Comparison of ENCODE assay signal across 10 cellular contexts in the genomic region with DNA sequence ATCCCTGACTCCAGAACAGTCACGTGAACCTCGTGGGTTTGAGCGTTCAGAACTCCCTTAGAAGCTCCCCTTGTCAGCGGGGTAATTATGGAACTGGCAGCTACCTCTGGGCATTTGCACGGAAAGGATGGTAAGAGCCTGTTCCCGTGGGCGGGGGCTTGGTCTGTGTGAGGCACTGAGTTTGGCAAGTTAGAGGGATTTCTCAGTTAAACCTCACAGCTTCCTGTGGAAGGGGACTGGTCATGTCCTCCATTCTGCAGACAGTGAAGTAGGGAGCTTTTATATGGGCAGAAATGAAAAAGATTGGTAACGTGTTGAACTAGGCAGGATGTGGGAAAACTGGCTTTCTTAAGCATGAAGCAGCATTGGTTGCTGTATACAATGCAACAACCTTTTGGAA. TPM values are rescaled to one million over a fixed set of nuclear protein-coding genes. Genes with fewer than 3 reads are reported as not detected.
DNase-seq lines count a peak whose midpoint lies in the region; ATAC-seq, FAIRE-seq and TF ChIP-seq lines count a peak whose summit lies in the region.
"Had no signal": no experiment of that assay in that cellular context is flagged by ENCODE, and none has a peak within 500 bp of the region (broad histone marks: within the 10 kb centered on the region; RNA-seq: fewer than 3 reads in every experiment).

No MANE protein-coding gene starts in this region.

- H3K27ac Mint-ChIP-seq in activated CD4-positive, alpha-beta T cell treated with anti-CD3 and anti-CD28 coated beads for 36 hours: peak overlapping the region; percentile 34
- peak overlapping the region; percentile 64 for H3K27ac Mint-ChIP-seq in stimulated activated effector memory CD8-positive, alpha-beta T cell treated with anti-CD3 and anti-CD28 coated beads, Interleukin-12 subunit alpha, Interleukin-12 subunit beta, amount 100 ng/mL, for 72 hours

- CTCF ChIA-PET in activated CD4-positive, alpha-beta T cell treated with anti-CD3 and anti-CD28 coated beads for 36 hours (lab: Charles Lee): interaction anchor here (1.4 to 1.5 kb wide), 2 partner anchors 9 to 33 kb away, joined by 4 to 10 read pairs; no protein-coding TSS in a partner anchor

- POLR2A ChIA-PET in activated CD4-positive, alpha-beta T cell treated with anti-CD3 and anti-CD28 coated beads for 36 hours (lab: Charles Lee): interaction anchor here (0.6 kb wide), 1 partner anchor 277 kb away, joined by 3 read pairs; no protein-coding TSS in a partner anchor

- H3K9me3 ChIP-seq in MG63: no peaks in the 10 kb centered on the region
- H3K9me3 ChIP-seq in smooth muscle cell (replicated peaks; ENCODE audit: low read depth): no peaks in the 10 kb centered on the region
- H3K9me3 ChIP-seq: A549 had no signal

- ATAC-seq in activated CD4-positive, alpha-beta T cell treated with anti-CD3 and anti-CD28 coated beads for 36 hours: peak; percentile 89
- ATAC-seq in stimulated activated effector memory CD8-positive, alpha-beta T cell treated with anti-CD3 and anti-CD28 coated beads, Interleukin-12 subunit alpha, Interleukin-12 subunit beta, amount 100 ng/mL, for 72 hours: peak; percentile 91
- ATAC-seq: A549 had no signal

- H2AFZ ChIP-seq in smooth muscle cell (ENCODE audit: low read depth): no peak overlapping the region

- no peak overlapping the region for H3K4me2 ChIP-seq in smooth muscle cell
- H3K4me2 ChIP-seq: A549 had no signal

- H3K4me3 Mint-ChIP-seq in activated CD4-positive, alpha-beta T cell treated with anti-CD3 and anti-CD28 coated beads for 36 hours: peak overlapping the region; percentile 24
- peak overlapping the region; percentile 38 for H3K4me3 Mint-ChIP-seq in stimulated activated effector memory CD8-positive, alpha-beta T cell treated with anti-CD3 and anti-CD28 coated beads, Interleukin-12 subunit alpha, Interleukin-12 subunit beta, amount 100 ng/mL, for 72 hours

- H3K27me3 Mint-ChIP-seq in activated CD4-positive, alpha-beta T cell treated with anti-CD3 and anti-CD28 coated beads for 36 hours: peaks cover 3% of the 10 kb centered on the region

- no peaks in the 10 kb centered on the region for H3K79me2 ChIP-seq in smooth muscle cell (ENCODE audit: low read depth)

- H3K27me3 ChIP-seq in MG63 (no peaks in the 10 kb centered on the region), smooth muscle cell (ENCODE audit: low read depth) (no peaks in the 10 kb centered on the region)

- H3K36me3 ChIP-seq in MG63: no peaks in the 10 kb centered on the region
- no peaks in the 10 kb centered on the region for H3K36me3 ChIP-seq in smooth muscle cell (ENCODE audit: low read depth)

- no peaks in the 10 kb centered on the region for H3K9me3 Mint-ChIP-seq in activated CD4-positive, alpha-beta T cell treated with anti-CD3 and anti-CD28 coated beads for 36 hours (ENCODE audit: low read depth)
- H3K9me3 Mint-ChIP-seq in stimulated activated effector memory CD8-positive, alpha-beta T cell treated with anti-CD3 and anti-CD28 coated beads, Interleukin-12 subunit alpha, Interleukin-12 subunit beta, amount 100 ng/mL, for 72 hours: no peaks in the 10 kb centered on the region

- WGBS in smooth muscle cell (ENCODE audit: low lambda C conversion rate): 65% methylated on average over 8 of the region's 8 CpGs

- no peak for TF ChIP-seq CTCF in smooth muscle cell (IDR thresholded peaks at IDR 0.05; ENCODE audit: borderline replicate concordance, insufficient read depth, poor library complexity, severe bottlenecking)

- peaks cover 22% of the 10 kb centered on the region for H3K4me1 ChIP-seq in smooth muscle cell (ENCODE audit: low read depth)
- H3K4me1 ChIP-seq: A549 had no signal

- intact Hi-C loops in activated CD4-positive, alpha-beta T cell treated with anti-CD3 and anti-CD28 coated beads for 36 hours (cut with DNase I, micrococcal nuclease): no loop called here

- no peak overlapping the region for H3K9ac ChIP-seq in smooth muscle cell (ENCODE audit: low read depth)

- H3K36me3 Mint-ChIP-seq in activated CD4-positive, alpha-beta T cell treated with anti-CD3 and anti-CD28 coated beads for 36 hours (ENCODE audit: low read depth): no peaks in the 10 kb centered on the region
- no peaks in the 10 kb centered on the region for H3K36me3 Mint-ChIP-seq in stimulated activated effector memory CD8-positive, alpha-beta T cell treated with anti-CD3 and anti-CD28 coated beads, Interleukin-12 subunit alpha, Interleukin-12 subunit beta, amount 100 ng/mL, for 72 hours

- FAIRE-seq in GM12892 (lab: Jason Lieb, UNC): no peak
- FAIRE-seq: A549 had no signal

- TF ChIP-seq POLR2A in GM12892 (IDR thresholded peaks at IDR 0.05; ENCODE audit: low read depth, low read length): no peak

- H3F3A ChIP-seq in smooth muscle cell (ENCODE audit: low read depth): no peaks in the 10 kb centered on the region

- H3K4me1 Mint-ChIP-seq in activated CD4-positive, alpha-beta T cell treated with anti-CD3 and anti-CD28 coated beads for 36 hours: peaks cover 27% of the 10 kb centered on the region
- H3K4me1 Mint-ChIP-seq in stimulated activated effector memory CD8-positive, alpha-beta T cell treated with anti-CD3 and anti-CD28 coated beads, Interleukin-12 subunit alpha, Interleukin-12 subunit beta, amount 100 ng/mL, for 72 hours: peaks cover 26% of the 10 kb centered on the region

- H4K20me1 ChIP-seq in smooth muscle cell (ENCODE audit: low read depth): no peaks in the 10 kb centered on the region

- DNase-seq in activated CD4-positive, alpha-beta T cell treated with anti-CD3 and anti-CD28 coated beads for 36 hours: peak; percentile 76
- no peak for DNase-seq in activated CD4-positive, alpha-beta T cell treated with anti-CD3 and anti-CD28 coated beads for 1 hour
- DNase-seq in MG63: peak; percentile 47
- no peak for DNase-seq in caudate nucleus (lab: John Stamatoyannopoulos, UW)
- DNase-seq in stimulated activated effector memory CD8-positive, alpha-beta T cell treated with anti-CD3 and anti-CD28 coated beads, Interleukin-12 subunit alpha, Interleukin-12 subunit beta, amount 100 ng/mL, for 72 hours (ENCODE audit: low spot score in 2 of 2): no peak
- no peak for DNase-seq in smooth muscle cell (lab: John Stamatoyannopoulos, UW; ENCODE audit: unreplicated experiment)
- DNase-seq in GM12892 (ENCODE audit: insufficient read length): no peak
- no peak for DNase-seq in HK-2 (ENCODE audit: unreplicated experiment)

- H3K27ac ChIP-seq in caudate nucleus (ENCODE audit: low read depth, low read length) (peak overlapping the region; percentile 40), smooth muscle cell (ENCODE audit: low read depth) (no peak overlapping the region)
- H3K27ac ChIP-seq: A549 had no signal

- H3K4me3 ChIP-seq in MG63: no peak overlapping the region
- no peak overlapping the region for H3K4me3 ChIP-seq in smooth muscle cell
- H3K4me3 ChIP-seq: A549 had no signal

RNA-seq across cellular contexts. Expression of gene PALD1, which starts 16.0 kb away (rescaled TPM):
- 1 to 10 TPM; 5.4 to 6.7 TPM for total RNA-seq in activated CD4-positive, alpha-beta T cell treated with anti-CD3 and anti-CD28 coated beads for 36 hours
- 5.3 and 7.8 TPM in 2 replicates for total RNA-seq in MG63 (2014; rRNA removed; shearing (Covaris generic); ENCODE audit: low replicate concordance)
- total RNA-seq in smooth muscle cell: 1.4 and 1.5 TPM in 2 replicates
- polyA plus RNA-seq in smooth muscle cell: 0.73 and 2.2 TPM in 2 replicates
- 2.2 TPM for polyA plus RNA-seq in GM12892 (2012; ENCODE audit: missing spikeins)

RNA-seq across cellular contexts. Expression of gene NODAL, which starts 53.1 kb away (rescaled TPM):
- total RNA-seq in activated CD4-positive, alpha-beta T cell treated with anti-CD3 and anti-CD28 coated beads for 36 hours: not detected
- total RNA-seq in MG63 (2014; rRNA removed; shearing (Covaris generic); ENCODE audit: low replicate concordance): not detected in 2 replicates
- not detected in 2 replicates for total RNA-seq in smooth muscle cell
- polyA plus RNA-seq in smooth muscle cell: 0.63 and 0.81 TPM in 2 replicates
- not detected for polyA plus RNA-seq in GM12892 (2012; ENCODE audit: missing spikeins)
- total RNA-seq: mononuclear cell had no signal
- polyA plus RNA-seq: A549 had no signal

Comparison
In these comparisons a context has a peak if more than half of its experiments do, and no peak if none do; other contexts are left out.
1. DNase-seq: peak in activated CD4-positive, alpha-beta T cell treated with anti-CD3 and anti-CD28 coated beads for 36 hours (single experiment) and MG63 (single experiment); none in activated CD4-positive, alpha-beta T cell treated with anti-CD3 and anti-CD28 coated beads for 1 hour (single experiment), caudate nucleus (0 of 61), stimulated activated effector memory CD8-positive, alpha-beta T cell treated with anti-CD3 and anti-CD28 coated beads, Interleukin-12 subunit alpha, Interleukin-12 subunit beta, amount 100 ng/mL, for 72 hours (0 of 2), smooth muscle cell (single experiment), GM12892 (single experiment) and HK-2 (single experiment).